In the genomic region with DNA sequence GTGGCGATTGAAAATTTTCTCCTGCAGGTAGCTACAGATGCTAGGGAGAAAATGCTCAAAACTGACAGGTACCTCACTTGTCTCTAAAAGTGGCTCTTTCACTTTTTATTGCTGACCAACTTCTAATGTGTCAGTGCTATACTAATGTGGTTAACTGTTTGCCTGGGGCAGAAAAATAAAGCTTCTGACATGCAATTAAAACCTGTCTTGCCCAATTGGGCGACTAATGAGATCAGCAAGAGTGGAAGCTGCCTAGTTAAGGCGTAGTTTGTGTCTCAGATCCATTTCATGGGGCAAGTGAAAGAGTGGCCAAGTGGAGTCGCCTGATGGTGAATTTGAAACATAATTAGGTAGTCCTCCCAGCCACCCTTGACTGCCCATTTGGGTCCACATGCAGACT, we compare ENCODE assay signal across 1 cellular context.
TF ChIP-seq lines count a peak whose summit lies in the region.

No MANE protein-coding gene starts in this region.

TF ChIP-seq in HEK293, 187 proteins besides CTCF, POLR2A, EP300 and RAD21 (continued from another document):
- TF ChIP-seq, protein P1, sequence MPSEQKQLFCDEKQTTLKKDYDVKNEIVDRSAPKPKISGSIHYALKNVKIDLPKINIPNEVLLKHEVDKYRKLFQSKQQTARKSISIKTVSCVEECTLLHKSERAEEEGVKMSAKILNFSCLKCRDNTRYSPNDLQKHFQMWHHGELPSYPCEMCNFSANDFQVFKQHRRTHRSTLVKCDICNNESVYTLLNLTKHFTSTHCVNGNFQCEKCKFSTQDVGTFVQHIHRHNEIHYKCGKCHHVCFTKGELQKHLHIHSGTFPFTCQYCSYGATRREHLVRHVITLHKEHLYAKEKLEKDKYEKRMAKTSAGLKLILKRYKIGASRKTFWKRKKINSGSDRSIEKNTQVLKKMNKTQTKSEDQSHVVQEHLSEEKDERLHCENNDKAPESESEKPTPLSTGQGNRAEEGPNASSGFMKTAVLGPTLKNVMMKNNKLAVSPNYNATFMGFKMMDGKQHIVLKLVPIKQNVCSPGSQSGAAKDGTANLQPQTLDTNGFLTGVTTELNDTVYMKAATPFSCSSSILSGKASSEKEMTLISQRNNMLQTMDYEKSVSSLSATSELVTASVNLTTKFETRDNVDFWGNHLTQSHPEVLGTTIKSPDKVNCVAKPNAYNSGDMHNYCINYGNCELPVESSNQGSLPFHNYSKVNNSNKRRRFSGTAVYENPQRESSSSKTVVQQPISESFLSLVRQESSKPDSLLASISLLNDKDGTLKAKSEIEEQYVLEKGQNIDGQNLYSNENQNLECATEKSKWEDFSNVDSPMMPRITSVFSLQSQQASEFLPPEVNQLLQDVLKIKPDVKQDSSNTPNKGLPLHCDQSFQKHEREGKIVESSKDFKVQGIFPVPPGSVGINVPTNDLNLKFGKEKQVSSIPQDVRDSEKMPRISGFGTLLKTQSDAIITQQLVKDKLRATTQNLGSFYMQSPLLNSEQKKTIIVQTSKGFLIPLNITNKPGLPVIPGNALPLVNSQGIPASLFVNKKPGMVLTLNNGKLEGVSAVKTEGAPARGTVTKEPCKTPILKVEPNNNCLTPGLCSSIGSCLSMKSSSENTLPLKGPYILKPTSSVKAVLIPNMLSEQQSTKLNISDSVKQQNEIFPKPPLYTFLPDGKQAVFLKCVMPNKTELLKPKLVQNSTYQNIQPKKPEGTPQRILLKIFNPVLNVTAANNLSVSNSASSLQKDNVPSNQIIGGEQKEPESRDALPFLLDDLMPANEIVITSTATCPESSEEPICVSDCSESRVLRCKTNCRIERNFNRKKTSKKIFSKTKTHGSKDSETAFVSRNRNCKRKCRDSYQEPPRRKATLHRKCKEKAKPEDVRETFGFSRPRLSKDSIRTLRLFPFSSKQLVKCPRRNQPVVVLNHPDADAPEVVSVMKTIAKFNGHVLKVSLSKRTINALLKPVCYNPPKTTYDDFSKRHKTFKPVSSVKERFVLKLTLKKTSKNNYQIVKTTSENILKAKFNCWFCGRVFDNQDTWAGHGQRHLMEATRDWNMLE (tag by site-specific recombination; conservative IDR thresholded peaks at IDR 0.05; ENCODE audit: low read depth) = peak; percentile 33; the same call in 1 of the 2 replicates
- TF ChIP-seq SETDB1 (IDR thresholded peaks at IDR 0.05; ENCODE audit: insufficient read length, low read length) (no peak), EGR2 (tag by site-specific recombination; IDR thresholded peaks at IDR 0.05; ENCODE audit: low read depth) (no peak)
